9 cellular contexts compared by ENCODE assay signal in the genomic region with DNA sequence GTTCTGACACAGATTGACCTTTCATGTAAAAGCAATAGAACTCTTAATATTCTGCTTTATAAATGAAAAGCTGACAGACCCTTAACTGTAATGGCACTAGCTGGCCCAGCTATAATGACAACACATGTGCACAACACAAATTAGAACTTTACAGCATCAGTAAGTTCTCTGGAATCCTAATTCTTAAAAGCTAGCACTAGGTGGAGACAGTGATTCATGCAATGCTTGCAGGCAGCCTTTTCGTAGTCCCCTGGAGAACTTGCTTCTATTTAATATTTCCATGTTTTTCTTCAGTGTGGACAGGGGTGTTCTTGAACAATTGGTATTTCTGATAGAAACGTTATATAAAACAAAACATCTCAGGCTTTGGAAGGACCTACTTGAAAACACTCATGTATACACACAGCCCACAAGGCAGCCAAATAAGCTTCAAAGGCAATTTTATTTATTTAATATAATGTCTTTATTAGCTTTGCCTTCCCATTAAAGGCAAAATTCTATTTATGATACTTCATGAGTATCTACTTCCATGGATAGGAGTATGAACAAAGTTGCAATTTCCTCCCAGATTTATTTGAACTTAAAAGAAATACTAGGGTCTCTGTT.
DNase-seq lines count a peak whose midpoint lies in the region; ATAC-seq and TF ChIP-seq lines count a peak whose summit lies in the region.
"Had no signal": no experiment of that assay in that cellular context is flagged by ENCODE, and none has a peak within 500 bp of the region (broad histone marks: within the 10 kb centered on the region; RNA-seq: fewer than 3 reads in every experiment).

No MANE protein-coding gene starts in this region.

- H3K4me3 Mint-ChIP-seq in H9 = no peak overlapping the region
- H3K4me3 Mint-ChIP-seq in naive thymus-derived CD4-positive, alpha-beta T cell = no peak overlapping the region
- H3K4me3 Mint-ChIP-seq: activated naive CD8-positive, alpha-beta T cell treated with anti-CD3 and anti-CD28 coated beads, Interleukin-2, amount 10 ng/mL, durations not matched to agents 7 days and 5 days had no signal

- H3T11ph ChIP-seq in H9 (ENCODE audit: low read length) = no peak overlapping the region

- no peak overlapping the region for H3K4ac ChIP-seq in H9 (ENCODE audit: low read depth, low read length)

- no peaks in the 10 kb centered on the region for H3K27me3 ChIP-seq in AG04450 (ENCODE audit: control insufficient read depth, insufficient read depth, low read length)
- no peaks in the 10 kb centered on the region for H3K27me3 ChIP-seq in H9 (ENCODE audit: insufficient read depth, low read length)
- H3K27me3 ChIP-seq in fibroblast of lung (ENCODE audit: control insufficient read depth, insufficient read depth, low read length) = no peaks in the 10 kb centered on the region
- H3K27me3 ChIP-seq in smooth muscle cell (ENCODE audit: low read depth) = peaks cover 9% of the 10 kb centered on the region
- H3K27me3 ChIP-seq in naive thymus-derived CD4-positive, alpha-beta T cell (ENCODE audit: control insufficient read depth in 2 of 2, insufficient read depth in 2 of 2, low read length in 2 of 2) = no peaks in the 10 kb centered on the region

- intact Hi-C loops in naive thymus-derived CD4-positive, alpha-beta T cell (cut with micrococcal nuclease) = no loop called here

- no peak overlapping the region for H2BK15ac ChIP-seq in H9 (ENCODE audit: low read depth, low read length)

- no peak overlapping the region for H2BK12ac ChIP-seq in H9 (ENCODE audit: insufficient read length, low read depth, low read length)

- H3K23me2 ChIP-seq in H9 (ENCODE audit: insufficient read length, low read depth, low read length, poor library complexity, severe bottlenecking) = no peaks in the 10 kb centered on the region

- CTCF ChIA-PET in AG04450 (lab: Charles Lee) = interaction anchor here (0.6 kb wide), 1 partner anchor 156 kb away, joined by 3 read pairs; no protein-coding TSS in a partner anchor
- CTCF ChIA-PET in naive thymus-derived CD4-positive, alpha-beta T cell (lab: Charles Lee) = no interaction called here

- no peaks in the 10 kb centered on the region for H3K79me1 ChIP-seq in H9 (ENCODE audit: insufficient read depth, low read depth, low read length, poor library complexity, severe bottlenecking)

- H3K27ac ChIP-seq in AG04450 (ENCODE audit: low read depth, low read length) = no peak overlapping the region
- H3K27ac ChIP-seq in H9 (ENCODE audit: insufficient read length, low read depth, low read length) = no peak overlapping the region
- no peak overlapping the region for H3K27ac ChIP-seq in fibroblast of lung (ENCODE audit: insufficient read depth, low read length)
- no peak overlapping the region for H3K27ac ChIP-seq in smooth muscle cell (ENCODE audit: low read depth)
- no peak overlapping the region for H3K27ac ChIP-seq in naive thymus-derived CD4-positive, alpha-beta T cell (ENCODE audit: low read depth, low read length)

- H4K91ac ChIP-seq in H9 (ENCODE audit: insufficient read length, low read depth, low read length) = no peak overlapping the region

- no peaks in the 10 kb centered on the region for H3K4me1 Mint-ChIP-seq in H9
- peaks cover 0 to under 1% (median 0%) of the 10 kb centered on the region in 7 donors for H3K4me1 Mint-ChIP-seq in naive thymus-derived CD4-positive, alpha-beta T cell
- H3K4me1 Mint-ChIP-seq: activated naive CD8-positive, alpha-beta T cell treated with anti-CD3 and anti-CD28 coated beads, Interleukin-2, amount 10 ng/mL, durations not matched to agents 7 days and 5 days had no signal

- TF ChIP-seq CTCF in AG04450 (IDR thresholded peaks at IDR 0.05; ENCODE audit: low read depth, low read length) (peak; percentile 47), H9 (conservative IDR thresholded peaks at IDR 0.05) (peak; percentile 82), fibroblast of lung (conservative IDR thresholded peaks at IDR 0.05 in 1 of 2, IDR thresholded peaks at IDR 0.05 in 1 of 2; ENCODE audit: low read depth in 1 of 2, low read length in 2 of 2) (peak; percentile 34 to 67), smooth muscle cell (IDR thresholded peaks at IDR 0.05; ENCODE audit: borderline replicate concordance, insufficient read depth, poor library complexity, severe bottlenecking) (peak; percentile 69)

- H3K18ac ChIP-seq in H9 (ENCODE audit: insufficient read length, low read depth, low read length) = no peak overlapping the region

- no peak overlapping the region for H2BK20ac ChIP-seq in H9 (ENCODE audit: low read depth, low read length, poor library complexity, severe bottlenecking)

- H4K8ac ChIP-seq in H9 (replicated peaks; ENCODE audit: insufficient read length, low read depth, low read length) = no peak overlapping the region

- H3K27ac Mint-ChIP-seq in H9 = no peak overlapping the region
- H3K27ac Mint-ChIP-seq in naive thymus-derived CD4-positive, alpha-beta T cell = no peak overlapping the region
- H3K27ac Mint-ChIP-seq: activated naive CD8-positive, alpha-beta T cell treated with anti-CD3 and anti-CD28 coated beads, Interleukin-2, amount 10 ng/mL, durations not matched to agents 7 days and 5 days had no signal

- H2BK5ac ChIP-seq in H9 (ENCODE audit: insufficient read length, low read length) = no peak overlapping the region

- DNase-seq in AG04450 (ENCODE audit: low read depth, low spot score) = no peak
- DNase-seq in H9 = no peak
- peak; percentile 6 for DNase-seq in NCI-H82 treated with DMSO at 0.1 percent for 48 hours (lab: John Stamatoyannopoulos, UW; ENCODE audit: unreplicated experiment)
- peak; percentile 49 to 75 for DNase-seq in fibroblast of lung (ENCODE audit: low read depth in 2 of 2)
- no peak for DNase-seq in smooth muscle cell (lab: John Stamatoyannopoulos, UW; ENCODE audit: unreplicated experiment)
- DNase-seq in naive thymus-derived CD4-positive, alpha-beta T cell = no peak
- DNase-seq: activated naive CD8-positive, alpha-beta T cell treated with anti-CD3 and anti-CD28 coated beads, Interleukin-2, amount 10 ng/mL, durations not matched to agents 7 days and 5 days had no signal

- H3K9me3 ChIP-seq in AG04450 (ENCODE audit: control insufficient read depth, insufficient read depth, low read length) (no peaks in the 10 kb centered on the region), H9 (ENCODE audit: control insufficient read depth, low read depth, low read length) (no peaks in the 10 kb centered on the region), fibroblast of lung (ENCODE audit: control insufficient read depth, insufficient read depth, low read depth, low read length) (no peaks in the 10 kb centered on the region), smooth muscle cell (replicated peaks; ENCODE audit: low read depth) (no peaks in the 10 kb centered on the region)
- H3K9me3 ChIP-seq in naive thymus-derived CD4-positive, alpha-beta T cell (ENCODE audit: control insufficient read depth in 2 of 3, low read length in 3 of 3) = no peaks in the 10 kb centered on the region

- H3K4me3 ChIP-seq in AG04450 (ENCODE audit: low read depth, low read length) (no peak overlapping the region), fibroblast of lung (replicated peaks in 1 of 4; ENCODE audit: control extremely low read depth in 1 of 4, insufficient read depth in 1 of 4, low read depth in 3 of 4, low read length in 4 of 4) (no peak overlapping the region), smooth muscle cell (no peak overlapping the region)
- H3K4me3 ChIP-seq in naive thymus-derived CD4-positive, alpha-beta T cell (ENCODE audit: low read length) = no peak overlapping the region

- WGBS in H9 (ENCODE audit: extremely low coverage, insufficient read length, low lambda C conversion rate) = no CpG with 5 or more reads among the region's 2 CpGs
- 9% methylated on average over 2 of the region's 2 CpGs for WGBS in smooth muscle cell (ENCODE audit: low lambda C conversion rate)

- H2BK120ac ChIP-seq in H9 (ENCODE audit: low read depth, low read length, poor library complexity, severe bottlenecking) = no peak overlapping the region

- H3K4me2 ChIP-seq in H9 (ENCODE audit: insufficient read depth, insufficient read length, low read length) = no peak overlapping the region
- no peak overlapping the region for H3K4me2 ChIP-seq in fibroblast of lung (ENCODE audit: extremely low read depth, insufficient read depth, low read length)
- no peak overlapping the region for H3K4me2 ChIP-seq in smooth muscle cell

- no peak overlapping the region for H2AK5ac ChIP-seq in H9 (ENCODE audit: insufficient read length, low read length)

- no peaks in the 10 kb centered on the region for H3K36me3 Mint-ChIP-seq in H9 (ENCODE audit: insufficient read depth in 1 of 3, low read depth in 3 of 3)
- H3K36me3 Mint-ChIP-seq in naive thymus-derived CD4-positive, alpha-beta T cell = no peaks in the 10 kb centered on the region
- H3K36me3 Mint-ChIP-seq: activated naive CD8-positive, alpha-beta T cell treated with anti-CD3 and anti-CD28 coated beads, Interleukin-2, amount 10 ng/mL, durations not matched to agents 7 days and 5 days had no signal

- H3K79me2 ChIP-seq in H9 (ENCODE audit: insufficient read depth, low read length) (no peaks in the 10 kb centered on the region), fibroblast of lung (ENCODE audit: control insufficient read depth, insufficient read depth, low read length) (no peaks in the 10 kb centered on the region), smooth muscle cell (ENCODE audit: low read depth) (no peaks in the 10 kb centered on the region)

- H3K9me3 Mint-ChIP-seq in H9 = 0 out of 5 replicates have a peak, but pooled peaks cover 0 to 2% of the 10 kb centered on the region in 2 experiments
- peaks cover 0 to 14% (median 2%) of the 10 kb centered on the region in 11 donors for H3K9me3 Mint-ChIP-seq in naive thymus-derived CD4-positive, alpha-beta T cell
- H3K9me3 Mint-ChIP-seq: activated naive CD8-positive, alpha-beta T cell treated with anti-CD3 and anti-CD28 coated beads, Interleukin-2, amount 10 ng/mL, durations not matched to agents 7 days and 5 days had no signal

- no peak overlapping the region for H3K23ac ChIP-seq in H9 (ENCODE audit: insufficient read length, low read depth, low read length)

- H2AFZ ChIP-seq in H9 (ENCODE audit: low read length) = no peak overlapping the region
- no peak overlapping the region for H2AFZ ChIP-seq in fibroblast of lung (ENCODE audit: low read length)
- H2AFZ ChIP-seq in smooth muscle cell (ENCODE audit: low read depth) = no peak overlapping the region

- no peaks in the 10 kb centered on the region for H3F3A ChIP-seq in smooth muscle cell (ENCODE audit: low read depth)

- H3K27me3 Mint-ChIP-seq in H9 (ENCODE audit: low read depth) = no peaks in the 10 kb centered on the region
- H3K27me3 Mint-ChIP-seq in naive thymus-derived CD4-positive, alpha-beta T cell = no peaks in the 10 kb centered on the region
- H3K27me3 Mint-ChIP-seq: activated naive CD8-positive, alpha-beta T cell treated with anti-CD3 and anti-CD28 coated beads, Interleukin-2, amount 10 ng/mL, durations not matched to agents 7 days and 5 days had no signal

- no peak overlapping the region for H3K14ac ChIP-seq in H9 (ENCODE audit: insufficient read depth, low read length)

- no peaks in the 10 kb centered on the region for H3K4me1 ChIP-seq in H9 (ENCODE audit: insufficient read depth, low read length)
- no peaks in the 10 kb centered on the region for H3K4me1 ChIP-seq in fibroblast of lung (ENCODE audit: control insufficient read depth, extremely low read depth, insufficient read depth, low read length)
- no peaks in the 10 kb centered on the region for H3K4me1 ChIP-seq in smooth muscle cell (ENCODE audit: low read depth)
- no peaks in the 10 kb centered on the region for H3K4me1 ChIP-seq in naive thymus-derived CD4-positive, alpha-beta T cell (ENCODE audit: control insufficient read depth in 2 of 2, insufficient read depth in 2 of 2, low read length in 2 of 2)

- no peak overlapping the region for H3K9ac ChIP-seq in H9 (ENCODE audit: extremely low read depth, insufficient read length, low read length)
- no peak overlapping the region for H3K9ac ChIP-seq in fibroblast of lung (ENCODE audit: insufficient read depth, low read length)
- H3K9ac ChIP-seq in smooth muscle cell (ENCODE audit: low read depth) = no peak overlapping the region

- no peaks in the 10 kb centered on the region for H4K20me1 ChIP-seq in H9 (ENCODE audit: control insufficient read depth, insufficient read depth, insufficient read length)
- no peaks in the 10 kb centered on the region for H4K20me1 ChIP-seq in fibroblast of lung (ENCODE audit: control insufficient read depth, extremely low read depth, insufficient read depth, low read length)
- H4K20me1 ChIP-seq in smooth muscle cell (ENCODE audit: low read depth) = no peaks in the 10 kb centered on the region

- no peak overlapping the region for H3K56ac ChIP-seq in H9 (ENCODE audit: insufficient read length, low read depth, low read length)

- POLR2A ChIA-PET in AG04450 (lab: Yijun Ruan, JAX) = no interaction called here
- POLR2A ChIA-PET in naive thymus-derived CD4-positive, alpha-beta T cell (lab: Charles Lee) = no interaction called here

- no peaks in the 10 kb centered on the region for H3K36me3 ChIP-seq in fibroblast of lung (ENCODE audit: control insufficient read depth, insufficient read depth, low read length)
- H3K36me3 ChIP-seq in smooth muscle cell (ENCODE audit: low read depth) = no peaks in the 10 kb centered on the region
- no peaks in the 10 kb centered on the region for H3K36me3 ChIP-seq in naive thymus-derived CD4-positive, alpha-beta T cell (ENCODE audit: control insufficient read depth in 2 of 3, insufficient read depth in 3 of 3, low read length in 3 of 3)

- ATAC-seq in HG03280 (IDR thresholded peaks at IDR 0.05; ENCODE audit: unreplicated experiment) = no peak
- no peak for ATAC-seq in HG02840 (IDR thresholded peaks at IDR 0.05; ENCODE audit: low FRiP score, unreplicated experiment)
- ATAC-seq in naive thymus-derived CD4-positive, alpha-beta T cell = no peak

- no peak overlapping the region for H4K5ac ChIP-seq in H9 (ENCODE audit: insufficient read length, low read depth, low read length)

Comparison
In these comparisons a context has a peak if more than half of its experiments do, and no peak if none do; other contexts are left out.
1. DNase-seq: peak in NCI-H82 treated with DMSO at 0.1 percent for 48 hours (single experiment) and fibroblast of lung (2 of 2); none in AG04450 (single experiment), H9 (single experiment), smooth muscle cell (single experiment) and naive thymus-derived CD4-positive, alpha-beta T cell (0 of 9).
2. Peak in every context shown above with its lines, with median percentiles within 50 percentile points of each other: CTCF ChIP-seq.